1 cellular context compared by ENCODE assay signal in genomic region chr17:81480140-81480917, GRCh38.
TF ChIP-seq lines count a peak whose summit lies in the region.

No MANE protein-coding gene starts in this region.

TF ChIP-seq in K562, 482 proteins besides CTCF, POLR2A, EP300 and RAD21 (continued from another document and continues in another):
- TF ChIP-seq ZBTB40 (IDR thresholded peaks at IDR 0.05), result no peak
- no peak for TF ChIP-seq ZBTB40 (CRISPR knock-in tag; IDR thresholded peaks at IDR 0.05)
- TF ChIP-seq ZNF133 (CRISPR knock-in tag; IDR thresholded peaks at IDR 0.05), result no peak
- TF ChIP-seq BRCA1 (IDR thresholded peaks at IDR 0.05), result no peak
- TF ChIP-seq BRCA1 (CRISPR knock-in tag; IDR thresholded peaks at IDR 0.05), result no peak
- 0 out of 2 replicates have a peak, but pooled peaks have one; percentile 14 for TF ChIP-seq EP400 (IDR thresholded peaks at IDR 0.05)
- TF ChIP-seq JUND (IDR thresholded peaks at IDR 0.05; ENCODE audit: borderline replicate concordance, low read depth, low read length), result peak; percentile 22; the same call in 1 of the 2 replicates
- 0 out of 3 replicates have a peak, but pooled peaks have one; percentile 19 for TF ChIP-seq JUND (tag; IDR thresholded peaks at IDR 0.05; ENCODE audit: borderline replicate concordance, low read depth, low read length)
- no peak for TF ChIP-seq BRD4 (IDR thresholded peaks at IDR 0.05)
- TF ChIP-seq GTF2B (IDR thresholded peaks at IDR 0.05; ENCODE audit: extremely low read depth, insufficient read length), result no peak
- no peak for TF ChIP-seq MEF2D (tag; conservative IDR thresholded peaks at IDR 0.05; ENCODE audit: low read depth)
- no peak for TF ChIP-seq NFYB (IDR thresholded peaks at IDR 0.05; ENCODE audit: extremely low read depth, insufficient read length)
- TF ChIP-seq ZNF584 (CRISPR knock-in tag; IDR thresholded peaks at IDR 0.05; ENCODE audit: low read depth), result no peak
- TF ChIP-seq ZC3H11A (IDR thresholded peaks at IDR 0.05; ENCODE audit: low read depth, low read length), result no peak
- TF ChIP-seq RFX7 (CRISPR knock-in tag; IDR thresholded peaks at IDR 0.05), result no peak
- no peak for TF ChIP-seq KHSRP (IDR thresholded peaks at IDR 0.05)
- peak; percentile 68 for TF ChIP-seq NFE2 (IDR thresholded peaks at IDR 0.05; ENCODE audit: low read depth)
- TF ChIP-seq MTA2 (IDR thresholded peaks at IDR 0.05; ENCODE audit: low read depth), result no peak
- peak; percentile 49; the same call in 1 of the 2 replicates for TF ChIP-seq ZNF592 (IDR thresholded peaks at IDR 0.05)
- peak in 1 of 2 experiments; percentile 47 for TF ChIP-seq E2F6 (IDR thresholded peaks at IDR 0.05; ENCODE audit: borderline replicate concordance in 1 of 2, extremely low read depth in 1 of 2, insufficient read depth in 1 of 2, insufficient read length in 1 of 2, low read depth in 1 of 2, low read length in 1 of 2, poor library complexity in 1 of 2, severe bottlenecking in 1 of 2)
- no peak for TF ChIP-seq NFIC (IDR thresholded peaks at IDR 0.05)
- no peak for TF ChIP-seq CBFB (CRISPR knock-in tag; IDR thresholded peaks at IDR 0.05)
- TF ChIP-seq MBD1 (CRISPR knock-in tag; IDR thresholded peaks at IDR 0.05), result no peak
- no peak for TF ChIP-seq EHMT2 (IDR thresholded peaks at IDR 0.05)
- TF ChIP-seq ATF3 (IDR thresholded peaks at IDR 0.05), result peak; percentile 44; the same call in 1 of the 2 replicates
- TF ChIP-seq ATF3 (CRISPR knock-in tag; conservative IDR thresholded peaks at IDR 0.05), result no peak
- no peak for TF ChIP-seq CHD1 (IDR thresholded peaks at IDR 0.05; ENCODE audit: low read length)
- TF ChIP-seq MAFK (IDR thresholded peaks at IDR 0.05; ENCODE audit: low read length), result no peak
- no peak for TF ChIP-seq MTA3 (IDR thresholded peaks at IDR 0.05; ENCODE audit: borderline replicate concordance)
- no peak for TF ChIP-seq NR2C2 (CRISPR knock-in tag; IDR thresholded peaks at IDR 0.05)
- no peak for TF ChIP-seq NR2C2 (tag; IDR thresholded peaks at IDR 0.05)
- no peak for TF ChIP-seq ZNF354B (CRISPR knock-in tag; IDR thresholded peaks at IDR 0.05)
- no peak for TF ChIP-seq RBM39 (optimal IDR thresholded peaks at IDR 0.05; ENCODE audit: low read depth, low read length)
- no peak for TF ChIP-seq CREB3L1 (IDR thresholded peaks at IDR 0.05; ENCODE audit: borderline replicate concordance, low read depth)
- TF ChIP-seq SNAPC5 (CRISPR knock-in tag; IDR thresholded peaks at IDR 0.05), result no peak
- peak; percentile 32 for TF ChIP-seq TBP (optimal IDR thresholded peaks at IDR 0.05; ENCODE audit: low read depth, low read length)
- no peak for TF ChIP-seq U2AF2 (optimal IDR thresholded peaks at IDR 0.05; ENCODE audit: low read depth, low read length)
- no peak for TF ChIP-seq HEY1 (CRISPR knock-in tag; IDR thresholded peaks at IDR 0.05; ENCODE audit: borderline replicate concordance)
- no peak for TF ChIP-seq HDGF (IDR thresholded peaks at IDR 0.05)
